Comparison of ENCODE assay signal across 16 cellular contexts in the genomic region with DNA sequence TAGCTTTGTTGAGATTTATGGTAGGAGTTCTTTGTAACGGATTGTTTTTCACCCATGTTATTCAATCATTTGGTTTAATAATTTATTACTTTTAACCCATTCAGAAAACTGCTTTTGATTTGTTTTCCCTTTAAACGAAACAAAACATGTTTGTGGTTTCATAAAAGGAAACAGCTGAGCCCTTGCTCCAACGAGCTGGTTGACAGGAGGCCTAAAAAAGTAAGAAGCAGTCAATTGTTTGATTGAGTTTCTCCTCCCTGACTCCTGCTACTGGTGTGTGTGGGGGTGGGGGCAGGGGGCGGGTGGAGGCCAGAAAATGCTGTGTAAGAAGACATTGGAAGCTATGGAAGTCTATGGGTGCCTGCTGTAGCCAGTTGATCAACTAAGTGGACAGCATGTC.
DNase-seq lines count a peak whose midpoint lies in the region; ATAC-seq and TF ChIP-seq lines count a peak whose summit lies in the region.
"Had no signal": no experiment of that assay in that cellular context is flagged by ENCODE, and none has a peak within 500 bp of the region (broad histone marks: within the 10 kb centered on the region; RNA-seq: fewer than 3 reads in every experiment).

No MANE protein-coding gene starts in this region.

- H2AFZ ChIP-seq in MM.1S (ENCODE audit: low read length) (no peak overlapping the region), trophoblast cell (ENCODE audit: insufficient read depth, low read length, poor library complexity) (no peak overlapping the region)

- H4K20me1 ChIP-seq in BLaER1 (no peaks in the 10 kb centered on the region; the same call in 1 of the 2 replicates), MM.1S (ENCODE audit: insufficient read depth, low read length) (no peaks in the 10 kb centered on the region)

- H3K4ac ChIP-seq in trophoblast cell (ENCODE audit: low read depth, low read length) = no peak overlapping the region

- WGBS in trophoblast cell (ENCODE audit: extremely low coverage, insufficient coverage, insufficient read length) = no CpG with 5 or more reads among the region's 4 CpGs

- H3K27ac ChIP-seq in BLaER1 (no peak overlapping the region), MM.1S (ENCODE audit: low read length) (no peak overlapping the region), trophoblast cell (ENCODE audit: low read depth, low read length) (no peak overlapping the region)
- H3K27ac ChIP-seq: 22Rv1, A549 had no signal

- no peak overlapping the region for H4K91ac ChIP-seq in trophoblast cell (ENCODE audit: low read depth, low read length)

- no peaks in the 10 kb centered on the region for H3K9me3 ChIP-seq in BLaER1
- H3K9me3 ChIP-seq in MM.1S (replicated peaks; ENCODE audit: insufficient read depth, low read length) = no peaks in the 10 kb centered on the region
- no peaks in the 10 kb centered on the region for H3K9me3 ChIP-seq in trophoblast cell (ENCODE audit: insufficient read depth, low read depth, low read length)
- H3K9me3 ChIP-seq: A549 had no signal

- no peak overlapping the region for H4K8ac ChIP-seq in trophoblast cell (ENCODE audit: low read depth, low read length)

- H3K79me1 ChIP-seq in trophoblast cell (ENCODE audit: low read length) = no peaks in the 10 kb centered on the region

- DNase-seq in MM.1S (peak; percentile 12), fibroblast of villous mesenchyme (ENCODE audit: low read depth) (peak; percentile 7), NCI-H1694 (lab: John Stamatoyannopoulos, UW) (no peak), trophoblast cell (no peak)
- no peak for DNase-seq in stimulated activated CD4-positive, alpha-beta T cell treated with anti-CD3 and anti-CD28 coated beads, Interleukin-2, amount 100 ng/mL, for 48 hours
- DNase-seq: AML-193; Calu3; CD8-positive, alpha-beta T cell; DMS79 treated with DMSO at 0.1 percent for 48 hours; EL; H9 had no signal

- H3K9me2 ChIP-seq in MM.1S (replicated peaks; ENCODE audit: insufficient read depth, low read length) = no peaks in the 10 kb centered on the region

- no peak overlapping the region for H2BK120ac ChIP-seq in trophoblast cell (ENCODE audit: insufficient read depth, low read length, poor library complexity)

- H3K14ac ChIP-seq in trophoblast cell (ENCODE audit: low read length) = no peak overlapping the region

- peak; percentile 55 for ATAC-seq in GM18909 (IDR thresholded peaks at IDR 0.05; ENCODE audit: poor library complexity, unreplicated experiment)
- ATAC-seq in HG02642 (IDR thresholded peaks at IDR 0.05; ENCODE audit: poor library complexity, unreplicated experiment) = no peak
- ATAC-seq: A549; CD8-positive, alpha-beta T cell had no signal

- peaks cover 59% of the 10 kb centered on the region for H3K27me3 ChIP-seq in BLaER1
- H3K27me3 ChIP-seq in MM.1S (replicated peaks; ENCODE audit: insufficient read depth, low read length) = no peaks in the 10 kb centered on the region
- no peaks in the 10 kb centered on the region for H3K27me3 ChIP-seq in trophoblast cell (ENCODE audit: insufficient read depth, low read length)

- H3K4me3 ChIP-seq in BLaER1 (no peak overlapping the region), MM.1S (ENCODE audit: low read length) (no peak overlapping the region), fibroblast of villous mesenchyme (ENCODE audit: low read depth, low read length) (no peak overlapping the region), trophoblast cell (ENCODE audit: low read depth, low read length) (no peak overlapping the region)
- H3K4me3 ChIP-seq: A549 had no signal

- H3F3A ChIP-seq in MM.1S (ENCODE audit: insufficient read depth, low read length) = no peaks in the 10 kb centered on the region

- no peak overlapping the region for H3K18ac ChIP-seq in trophoblast cell (ENCODE audit: low read length)

- TF ChIP-seq CTCF in MM.1S (IDR thresholded peaks at IDR 0.05; ENCODE audit: low read length) (no peak), fibroblast of villous mesenchyme (IDR thresholded peaks at IDR 0.05; ENCODE audit: insufficient read depth, low read depth, low read length) (no peak)

- H2BK12ac ChIP-seq in trophoblast cell (ENCODE audit: low read length) = no peak overlapping the region

- no peak overlapping the region for H3K9ac ChIP-seq in BLaER1
- no peak overlapping the region for H3K9ac ChIP-seq in MM.1S (ENCODE audit: low read length)
- no peak overlapping the region for H3K9ac ChIP-seq in trophoblast cell (ENCODE audit: low read length)

- H2BK5ac ChIP-seq in trophoblast cell (ENCODE audit: low read depth, low read length, poor library complexity) = no peak overlapping the region

- no peak overlapping the region for H2AK5ac ChIP-seq in trophoblast cell (ENCODE audit: low read length)

- H3K36me3 ChIP-seq in BLaER1 (no peaks in the 10 kb centered on the region), MM.1S (replicated peaks; ENCODE audit: insufficient read depth, low read length) (no peaks in the 10 kb centered on the region), trophoblast cell (ENCODE audit: control insufficient read depth in 1 of 2, insufficient read depth in 2 of 2, low read length in 2 of 2) (no peaks in the 10 kb centered on the region)

- H3K79me2 ChIP-seq in MM.1S (ENCODE audit: low read length) (no peaks in the 10 kb centered on the region), trophoblast cell (ENCODE audit: control insufficient read depth, insufficient read depth, low read length, poor library complexity) (no peaks in the 10 kb centered on the region)

- H3K4me1 ChIP-seq in BLaER1 (peaks cover 23% of the 10 kb centered on the region), MM.1S (ENCODE audit: low read length) (no peaks in the 10 kb centered on the region), trophoblast cell (ENCODE audit: control insufficient read depth in 1 of 2, insufficient read depth in 2 of 2, low read length in 2 of 2) (no peaks in the 10 kb centered on the region)
- H3K4me1 ChIP-seq: A549 had no signal

- H4K12ac ChIP-seq in trophoblast cell (ENCODE audit: low read depth, low read length) = no peak overlapping the region

- H3K4me2 ChIP-seq in BLaER1 (peak overlapping the region; percentile 45), MM.1S (ENCODE audit: low read depth, low read length) (no peak overlapping the region), trophoblast cell (ENCODE audit: low read length) (no peak overlapping the region)
- H3K4me2 ChIP-seq: A549 had no signal

- no peak overlapping the region for H3K23ac ChIP-seq in trophoblast cell (ENCODE audit: low read length)

Comparison
In these comparisons a context has a peak if more than half of its experiments do, and no peak if none do; other contexts are left out.
1. DNase-seq: peak in MM.1S (single experiment) and fibroblast of villous mesenchyme (single experiment); none in stimulated activated CD4-positive, alpha-beta T cell treated with anti-CD3 and anti-CD28 coated beads, Interleukin-2, amount 100 ng/mL, for 48 hours (0 of 2), NCI-H1694 (single experiment) and trophoblast cell (0 of 2).